1 cellular context compared by ENCODE assay signal in genomic region chr11:73652046-73652730, GRCh38.
A peak's percentile ranks its signal among the peaks of the same experiment; 100 is the strongest.
TF ChIP-seq lines count a peak whose summit lies in the region.

No MANE protein-coding gene starts in this region.

TF ChIP-seq in HepG2, 621 proteins besides CTCF, POLR2A, EP300 and RAD21 (continued from another document and continues in another):
- TF ChIP-seq ZFP91 (CRISPR knock-in tag; IDR thresholded peaks at IDR 0.05; ENCODE audit: borderline replicate concordance), result peak; percentile 73
- no peak for TF ChIP-seq XBP1 (CRISPR knock-in tag; IDR thresholded peaks at IDR 0.05)
- peak; percentile 49 for TF ChIP-seq RARA (CRISPR knock-in tag; IDR thresholded peaks at IDR 0.05)
- peak; percentile 54; the same call in 1 of the 2 replicates for TF ChIP-seq ZNF343 (CRISPR knock-in tag; IDR thresholded peaks at IDR 0.05)
- TF ChIP-seq, protein P1, sequence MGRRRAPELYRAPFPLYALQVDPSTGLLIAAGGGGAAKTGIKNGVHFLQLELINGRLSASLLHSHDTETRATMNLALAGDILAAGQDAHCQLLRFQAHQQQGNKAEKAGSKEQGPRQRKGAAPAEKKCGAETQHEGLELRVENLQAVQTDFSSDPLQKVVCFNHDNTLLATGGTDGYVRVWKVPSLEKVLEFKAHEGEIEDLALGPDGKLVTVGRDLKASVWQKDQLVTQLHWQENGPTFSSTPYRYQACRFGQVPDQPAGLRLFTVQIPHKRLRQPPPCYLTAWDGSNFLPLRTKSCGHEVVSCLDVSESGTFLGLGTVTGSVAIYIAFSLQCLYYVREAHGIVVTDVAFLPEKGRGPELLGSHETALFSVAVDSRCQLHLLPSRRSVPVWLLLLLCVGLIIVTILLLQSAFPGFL (CRISPR knock-in tag; IDR thresholded peaks at IDR 0.05), result no peak
- TF ChIP-seq, protein P2, sequence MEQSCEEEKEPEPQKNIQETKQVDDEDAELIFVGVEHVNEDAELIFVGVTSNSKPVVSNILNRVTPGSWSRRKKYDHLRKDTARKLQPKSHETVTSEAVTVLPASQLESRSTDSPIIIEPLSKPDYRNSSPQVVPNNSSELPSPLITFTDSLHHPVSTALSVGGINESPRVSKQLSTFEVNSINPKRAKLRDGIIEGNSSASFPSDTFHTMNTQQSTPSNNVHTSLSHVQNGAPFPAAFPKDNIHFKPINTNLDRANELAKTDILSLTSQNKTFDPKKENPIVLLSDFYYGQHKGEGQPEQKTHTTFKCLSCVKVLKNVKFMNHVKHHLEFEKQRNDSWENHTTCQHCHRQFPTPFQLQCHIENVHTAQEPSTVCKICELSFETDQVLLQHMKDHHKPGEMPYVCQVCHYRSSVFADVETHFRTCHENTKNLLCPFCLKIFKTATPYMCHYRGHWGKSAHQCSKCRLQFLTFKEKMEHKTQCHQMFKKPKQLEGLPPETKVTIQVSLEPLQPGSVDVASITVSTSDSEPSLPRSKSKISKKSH (CRISPR knock-in tag; IDR thresholded peaks at IDR 0.05; ENCODE audit: borderline replicate concordance), result peak; percentile 20; the same call in 1 of the 2 replicates
- peak; percentile 29; the same call in 1 of the 2 replicates for TF ChIP-seq KDM3A (CRISPR knock-in tag; IDR thresholded peaks at IDR 0.05; ENCODE audit: low read depth)
- peak; percentile 88; the same call in 1 of the 2 replicates for TF ChIP-seq TFAP4 (IDR thresholded peaks at IDR 0.05; ENCODE audit: borderline replicate concordance, low read depth)
- no peak for TF ChIP-seq ZBTB3 (CRISPR knock-in tag; IDR thresholded peaks at IDR 0.05; ENCODE audit: borderline replicate concordance, low read depth)
- no peak for TF ChIP-seq MTF2 (CRISPR knock-in tag; IDR thresholded peaks at IDR 0.05; ENCODE audit: borderline replicate concordance)
- peak; percentile 95 for TF ChIP-seq TEAD3 (CRISPR knock-in tag; optimal IDR thresholded peaks at IDR 0.05; ENCODE audit: borderline replicate concordance)
- peak; percentile 92 for TF ChIP-seq ZBTB7B (CRISPR knock-in tag; IDR thresholded peaks at IDR 0.05)
- peak; percentile 93 for TF ChIP-seq MAX (IDR thresholded peaks at IDR 0.05)
- no peak for TF ChIP-seq ZSCAN5A (CRISPR knock-in tag; IDR thresholded peaks at IDR 0.05; ENCODE audit: borderline replicate concordance)
- TF ChIP-seq AFF4 (CRISPR knock-in tag; IDR thresholded peaks at IDR 0.05), result no peak
- TF ChIP-seq KLF9 (CRISPR knock-in tag; IDR thresholded peaks at IDR 0.05; ENCODE audit: low read depth), result no peak
- TF ChIP-seq, protein P3, sequence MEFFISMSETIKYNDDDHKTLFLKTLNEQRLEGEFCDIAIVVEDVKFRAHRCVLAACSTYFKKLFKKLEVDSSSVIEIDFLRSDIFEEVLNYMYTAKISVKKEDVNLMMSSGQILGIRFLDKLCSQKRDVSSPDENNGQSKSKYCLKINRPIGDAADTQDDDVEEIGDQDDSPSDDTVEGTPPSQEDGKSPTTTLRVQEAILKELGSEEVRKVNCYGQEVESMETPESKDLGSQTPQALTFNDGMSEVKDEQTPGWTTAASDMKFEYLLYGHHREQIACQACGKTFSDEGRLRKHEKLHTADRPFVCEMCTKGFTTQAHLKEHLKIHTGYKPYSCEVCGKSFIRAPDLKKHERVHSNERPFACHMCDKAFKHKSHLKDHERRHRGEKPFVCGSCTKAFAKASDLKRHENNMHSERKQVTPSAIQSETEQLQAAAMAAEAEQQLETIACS (CRISPR knock-in tag; IDR thresholded peaks at IDR 0.05), result no peak
- no peak for TF ChIP-seq NONO (IDR thresholded peaks at IDR 0.05)
- TF ChIP-seq NONO (CRISPR knock-in tag; conservative IDR thresholded peaks at IDR 0.05), result peak; percentile 84
- peak; percentile 95 for TF ChIP-seq SAP130 (CRISPR knock-in tag; IDR thresholded peaks at IDR 0.05; ENCODE audit: low read depth)
- peak; percentile 82 for TF ChIP-seq HDAC1 (CRISPR knock-in tag; IDR thresholded peaks at IDR 0.05)
- peak; percentile 48; the same call in 1 of the 2 replicates for TF ChIP-seq ELF3 (CRISPR knock-in tag; IDR thresholded peaks at IDR 0.05)
- 0 out of 2 replicates have a peak, but pooled peaks have one; percentile 16 for TF ChIP-seq HMG20B (CRISPR knock-in tag; conservative IDR thresholded peaks at IDR 0.05)
- TF ChIP-seq ZEB1 (IDR thresholded peaks at IDR 0.05; ENCODE audit: insufficient replicate concordance, low read depth), result peak; percentile 84
- no peak for TF ChIP-seq FLYWCH1 (CRISPR knock-in tag; IDR thresholded peaks at IDR 0.05)
- TF ChIP-seq TRAFD1 (CRISPR knock-in tag; IDR thresholded peaks at IDR 0.05; ENCODE audit: borderline replicate concordance), result no peak
- TF ChIP-seq SOX6 (IDR thresholded peaks at IDR 0.05), result no peak
- peak; percentile 84 for TF ChIP-seq SOX6 (CRISPR knock-in tag; IDR thresholded peaks at IDR 0.05)
- TF ChIP-seq, protein P4, sequence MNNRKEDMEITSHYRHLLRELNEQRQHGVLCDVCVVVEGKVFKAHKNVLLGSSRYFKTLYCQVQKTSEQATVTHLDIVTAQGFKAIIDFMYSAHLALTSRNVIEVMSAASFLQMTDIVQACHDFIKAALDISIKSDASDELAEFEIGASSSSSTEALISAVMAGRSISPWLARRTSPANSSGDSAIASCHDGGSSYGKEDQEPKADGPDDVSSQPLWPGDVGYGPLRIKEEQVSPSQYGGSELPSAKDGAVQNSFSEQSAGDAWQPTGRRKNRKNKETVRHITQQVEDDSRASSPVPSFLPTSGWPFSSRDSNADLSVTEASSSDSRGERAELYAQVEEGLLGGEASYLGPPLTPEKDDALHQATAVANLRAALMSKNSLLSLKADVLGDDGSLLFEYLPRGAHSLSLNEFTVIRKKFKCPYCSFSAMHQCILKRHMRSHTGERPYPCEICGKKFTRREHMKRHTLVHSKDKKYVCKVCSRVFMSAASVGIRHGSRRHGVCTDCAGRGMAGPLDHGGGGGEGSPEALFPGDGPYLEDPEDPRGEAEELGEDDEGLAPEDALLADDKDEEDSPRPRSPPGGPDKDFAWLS (CRISPR knock-in tag; IDR thresholded peaks at IDR 0.05; ENCODE audit: borderline replicate concordance), result peak; percentile 73; the same call in 1 of the 2 replicates
- TF ChIP-seq RFX5 (IDR thresholded peaks at IDR 0.05; ENCODE audit: low read depth, low read length), result 0 out of 2 replicates have a peak, but pooled peaks have one; percentile 37
- 0 out of 2 replicates have a peak, but pooled peaks have one; percentile 46 for TF ChIP-seq GTF3A (CRISPR knock-in tag; conservative IDR thresholded peaks at IDR 0.05)
- TF ChIP-seq, protein P5, sequence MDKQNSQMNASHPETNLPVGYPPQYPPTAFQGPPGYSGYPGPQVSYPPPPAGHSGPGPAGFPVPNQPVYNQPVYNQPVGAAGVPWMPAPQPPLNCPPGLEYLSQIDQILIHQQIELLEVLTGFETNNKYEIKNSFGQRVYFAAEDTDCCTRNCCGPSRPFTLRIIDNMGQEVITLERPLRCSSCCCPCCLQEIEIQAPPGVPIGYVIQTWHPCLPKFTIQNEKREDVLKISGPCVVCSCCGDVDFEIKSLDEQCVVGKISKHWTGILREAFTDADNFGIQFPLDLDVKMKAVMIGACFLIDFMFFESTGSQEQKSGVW (CRISPR knock-in tag; IDR thresholded peaks at IDR 0.05; ENCODE audit: borderline replicate concordance), result no peak
- TF ChIP-seq ASH2L (IDR thresholded peaks at IDR 0.05; ENCODE audit: insufficient read length, low read depth, low read length), result peak; percentile 55
- TF ChIP-seq, protein P6, sequence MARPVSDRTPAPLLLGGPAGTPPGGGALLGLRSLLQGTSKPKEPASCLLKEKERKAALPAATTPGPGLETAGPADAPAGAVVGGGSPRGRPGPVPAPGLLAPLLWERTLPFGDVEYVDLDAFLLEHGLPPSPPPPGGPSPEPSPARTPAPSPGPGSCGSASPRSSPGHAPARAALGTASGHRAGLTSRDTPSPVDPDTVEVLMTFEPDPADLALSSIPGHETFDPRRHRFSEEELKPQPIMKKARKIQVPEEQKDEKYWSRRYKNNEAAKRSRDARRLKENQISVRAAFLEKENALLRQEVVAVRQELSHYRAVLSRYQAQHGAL (CRISPR knock-in tag; IDR thresholded peaks at IDR 0.05; ENCODE audit: not compliant biosample characterization), result no peak
- no peak for TF ChIP-seq ZNF580 (CRISPR knock-in tag; IDR thresholded peaks at IDR 0.05; ENCODE audit: borderline replicate concordance, low read depth)
- no peak for TF ChIP-seq SIN3B (IDR thresholded peaks at IDR 0.05; ENCODE audit: low read length)
- TF ChIP-seq ZNF607 (CRISPR knock-in tag; IDR thresholded peaks at IDR 0.05; ENCODE audit: borderline replicate concordance), result no peak
- no peak for TF ChIP-seq EEA1 (CRISPR knock-in tag; IDR thresholded peaks at IDR 0.05; ENCODE audit: borderline replicate concordance)
- TF ChIP-seq NR2C2 (CRISPR knock-in tag; IDR thresholded peaks at IDR 0.05; ENCODE audit: borderline replicate concordance), result peak; percentile 70; the same call in 1 of the 2 replicates
- peak; percentile 21; the same call in 1 of the 2 replicates for TF ChIP-seq BRD4 (CRISPR knock-in tag; IDR thresholded peaks at IDR 0.05)
